In the genomic region with DNA sequence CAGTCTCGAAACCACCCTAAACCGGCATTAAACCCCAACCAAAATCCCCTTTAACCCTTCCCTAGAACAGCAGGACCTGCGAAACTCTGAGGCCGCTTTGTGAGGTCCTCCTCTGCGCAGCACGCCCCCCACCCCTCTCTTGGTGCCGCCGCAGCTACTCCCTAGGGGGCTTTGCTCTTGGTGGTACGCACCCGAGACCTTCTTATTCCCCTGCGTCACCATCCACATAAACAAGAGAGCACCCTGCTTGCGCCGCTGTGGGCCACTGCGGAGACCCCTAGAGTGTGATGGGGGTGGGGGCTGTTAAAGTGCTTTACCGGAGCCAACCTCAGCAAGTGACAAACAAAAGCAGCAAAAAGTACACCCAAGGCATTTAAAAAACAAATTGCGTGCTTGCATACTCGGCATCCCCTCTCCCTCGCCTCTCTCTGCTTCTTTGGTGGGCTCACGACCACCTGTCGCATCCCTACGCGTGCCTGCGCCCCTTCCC, we compare ENCODE assay signal across 8 cellular contexts. TPM values are rescaled to one million over a fixed set of nuclear protein-coding genes. Genes with fewer than 3 reads are reported as not detected.
A peak's percentile ranks its signal among the peaks of the same experiment; 100 is the strongest.
DNase-seq lines count a peak whose midpoint lies in the region; ATAC-seq, FAIRE-seq and TF ChIP-seq lines count a peak whose summit lies in the region.

No MANE protein-coding gene starts in this region.

- H4K5ac ChIP-seq in mesendoderm (ENCODE audit: low read length), result no peak overlapping the region

- H3K27me3 ChIP-seq in K562 (ENCODE audit: control insufficient read depth in 2 of 2, insufficient read depth in 2 of 2, low read length in 2 of 2) (peaks cover 0 to 21% of the 10 kb centered on the region in 2 experiments; a peak in 2 of 5 replicates), mesendoderm (ENCODE audit: insufficient read depth, low read length, poor library complexity) (peaks cover 24% of the 10 kb centered on the region), tibial nerve (peaks cover 0 to 64% of the 10 kb centered on the region in 2 donors)

- H3K4me3 ChIP-seq in K562 (no peak overlapping the region), mesendoderm (ENCODE audit: low read length) (peak overlapping the region; percentile 10), tibial nerve (peak overlapping the region; percentile 23 to 55 (median 48))

- H3K9me3 Mint-ChIP-seq in activated naive CD4-positive, alpha-beta T cell treated with anti-CD3 and anti-CD28 coated beads, Interleukin-2, amount 50 U/mL, for 24 hours, result no peaks in the 10 kb centered on the region

- H3K9me3 ChIP-seq in K562 (replicated peaks; ENCODE audit: control insufficient read depth, insufficient read depth, low read depth, low read length) (no peaks in the 10 kb centered on the region), tibial nerve (no peaks in the 10 kb centered on the region)

- H3K4me1 Mint-ChIP-seq in activated naive CD4-positive, alpha-beta T cell treated with anti-CD3 and anti-CD28 coated beads, Interleukin-2, amount 50 U/mL, for 24 hours, result peaks cover 37% of the 10 kb centered on the region

- ATAC-seq in K562 (no peak), HG03378 (IDR thresholded peaks at IDR 0.05; ENCODE audit: unreplicated experiment) (no peak)

- H3K9me1 ChIP-seq in K562 (ENCODE audit: control insufficient read depth, insufficient read depth, low read length), result no peaks in the 10 kb centered on the region

- in situ Hi-C loops in K562 (cut with MboI), result loop anchor here (10.0 kb wide), 1 partner anchor 367 kb away; no protein-coding TSS in a partner anchor

- no peak overlapping the region for H2AK5ac ChIP-seq in mesendoderm (ENCODE audit: low read length)

- no peak for FAIRE-seq in K562 (lab: Jason Lieb, UNC)

- POLR2A ChIA-PET in K562 (lab: Yijun Ruan, JAX), result interaction anchor here (0.5 to 0.6 kb wide), 2 partner anchors 35 to 199 kb away, joined by 3 read pairs; no protein-coding TSS in a partner anchor

- H3K9ac ChIP-seq in K562 (ENCODE audit: insufficient read depth in 1 of 2, low read depth in 2 of 2, low read length in 2 of 2) (no peak overlapping the region; a peak in 1 of 4 replicates), mesendoderm (ENCODE audit: low read length) (peak overlapping the region; percentile 49)

- no peak for DNase-seq in activated naive CD4-positive, alpha-beta T cell treated with anti-CD3 and anti-CD28 coated beads, Interleukin-2, amount 50 U/mL, for 16 hours
- no peak for DNase-seq in K562 (ENCODE audit: extremely low read depth in 1 of 4, low spot score in 3 of 4)
- DNase-seq in mesendoderm, result no peak
- no peak for DNase-seq in tibial nerve (ENCODE audit: low spot score in 2 of 2)
- no peak for DNase-seq in NOMO-1 (lab: John Stamatoyannopoulos, UW; ENCODE audit: unreplicated experiment in 2 of 2)
- DNase-seq in putamen (ENCODE audit: low spot score), result no peak

- peak overlapping the region; percentile 73 for H3K23ac ChIP-seq in mesendoderm (ENCODE audit: low read length)

- TF ChIP-seq CTCF in K562 (IDR thresholded peaks at IDR 0.05 in 2 of 3, conservative IDR thresholded peaks at IDR 0.05 in 1 of 3; ENCODE audit: insufficient read depth in 2 of 3, low read depth in 1 of 3, low read length in 3 of 3), result no peak
- TF ChIP-seq CTCF in tibial nerve (IDR thresholded peaks at IDR 0.05), result no peak

- H2BK15ac ChIP-seq in mesendoderm (replicated peaks; ENCODE audit: low read depth), result no peak overlapping the region

- H2BK5ac ChIP-seq in mesendoderm (ENCODE audit: low read length), result no peak overlapping the region

- no peak overlapping the region for H3K27ac ChIP-seq in K562 (ENCODE audit: extremely low read depth, low read depth, low read length)
- no peak overlapping the region for H3K27ac ChIP-seq in mesendoderm (ENCODE audit: low read depth, low read length)
- no peak overlapping the region for H3K27ac ChIP-seq in tibial nerve

- CTCF ChIA-PET in K562 (lab: Yijun Ruan, JAX; ENCODE audit: low intra/inter-chr PET ratio), result interaction anchor here (1.2 kb wide), 1 partner anchor 370 kb away, joined by 4 read pairs; no protein-coding TSS in a partner anchor

- TF ChIP-seq EP300 in K562 (IDR thresholded peaks at IDR 0.05; ENCODE audit: low read length) (no peak), tibial nerve (IDR thresholded peaks at IDR 0.05) (no peak)

- H3K27me3 Mint-ChIP-seq in activated naive CD4-positive, alpha-beta T cell treated with anti-CD3 and anti-CD28 coated beads, Interleukin-2, amount 50 U/mL, for 24 hours, result peaks cover 9% of the 10 kb centered on the region

- H2AFZ ChIP-seq in K562 (ENCODE audit: low read depth, low read length), result peak overlapping the region; percentile 66

- H3K4me2 ChIP-seq in K562 (ENCODE audit: insufficient read depth, low read length), result no peak overlapping the region
- H3K4me2 ChIP-seq in mesendoderm (ENCODE audit: low read length), result peak overlapping the region; percentile 86

- no peak for TF ChIP-seq POLR2A in K562 (conservative IDR thresholded peaks at IDR 0.05)
- no peak for TF ChIP-seq POLR2A in tibial nerve (IDR thresholded peaks at IDR 0.05)

- 27% methylated on average over 21 of the region's 23 CpGs for WGBS in K562 (ENCODE audit: insufficient coverage, low coverage, missing lambda C conversion rate)
- WGBS in mesendoderm (ENCODE audit: extremely low coverage, insufficient coverage, low lambda C conversion rate), result no CpG with 5 or more reads among the region's 23 CpGs
- WGBS in tibial nerve, 2 donors, result 40 to 42% methylated on average over 23 of the region's 23 CpGs

- H3K79me2 ChIP-seq in K562 (ENCODE audit: control insufficient read depth, insufficient read depth, low read length) (no peaks in the 10 kb centered on the region), mesendoderm (ENCODE audit: control insufficient read depth, insufficient read depth, low read length) (peaks cover 35% of the 10 kb centered on the region)

- H4K20me1 ChIP-seq in K562 (replicated peaks; ENCODE audit: control insufficient read depth, insufficient read depth, low read length), result no peaks in the 10 kb centered on the region

- no peak overlapping the region for H2BK120ac ChIP-seq in mesendoderm (ENCODE audit: low read depth, low read length)

- intact Hi-C loops in K562 (cut with micrococcal nuclease), result no loop called here

- H3K79me1 ChIP-seq in mesendoderm (ENCODE audit: low read length), result no peaks in the 10 kb centered on the region

- BruUV-seq in K562 (replicated peaks; lab: Mats Ljungman, UMichigan), result no TSS peak

- peaks cover 1% of the 10 kb centered on the region for H3K36me3 Mint-ChIP-seq in activated naive CD4-positive, alpha-beta T cell treated with anti-CD3 and anti-CD28 coated beads, Interleukin-2, amount 50 U/mL, for 24 hours

- TF ChIP-seq RAD21 in K562 (CRISPR knock-in tag; conservative IDR thresholded peaks at IDR 0.05 in 1 of 2, IDR thresholded peaks at IDR 0.05 in 1 of 2), result no peak

- H3K4me3 Mint-ChIP-seq in activated naive CD4-positive, alpha-beta T cell treated with anti-CD3 and anti-CD28 coated beads, Interleukin-2, amount 50 U/mL, for 24 hours, result peak overlapping the region; percentile 95

- H3K56ac ChIP-seq in mesendoderm (ENCODE audit: low read length), result peak overlapping the region; percentile 83

- no peak overlapping the region for H4K8ac ChIP-seq in mesendoderm (ENCODE audit: low read depth, low read length)

- H3K4ac ChIP-seq in mesendoderm (ENCODE audit: low read depth, low read length), result no peak overlapping the region

- H3K27ac Mint-ChIP-seq in activated naive CD4-positive, alpha-beta T cell treated with anti-CD3 and anti-CD28 coated beads, Interleukin-2, amount 50 U/mL, for 24 hours, result no peak overlapping the region

- H3K4me1 ChIP-seq in K562 (replicated peaks in 1 of 2; ENCODE audit: control insufficient read depth in 2 of 2, insufficient read depth in 2 of 2, low read length in 2 of 2) (peaks cover 0 to 39% of the 10 kb centered on the region in 2 experiments; a peak in 2 of 5 replicates), mesendoderm (ENCODE audit: control insufficient read depth, low read depth, low read length) (no peaks in the 10 kb centered on the region), tibial nerve (peaks cover 0 to 41% (median 3%) of the 10 kb centered on the region in 4 donors)

- no peaks in the 10 kb centered on the region for H3K36me3 ChIP-seq in K562 (ENCODE audit: control insufficient read depth, insufficient read depth, low read length)
- no peaks in the 10 kb centered on the region for H3K36me3 ChIP-seq in mesendoderm (ENCODE audit: control insufficient read depth, insufficient read depth, low read length)
- no peaks in the 10 kb centered on the region for H3K36me3 ChIP-seq in tibial nerve

- no peak overlapping the region for H3K18ac ChIP-seq in mesendoderm (ENCODE audit: low read length)

RNA-seq across cellular contexts. Expression of gene GNAS, which starts 0.5 kb away (rescaled TPM):
- total RNA-seq in K562 (2011; cell fraction: chromatin; rRNA removed; ENCODE audit: low replicate concordance), result 217 and 324 TPM in 2 replicates
- 221 and 239 TPM in 2 replicates for total RNA-seq in K562 (2011; cell fraction: nucleolus; rRNA removed)
- 270 and 367 TPM in 2 replicates for total RNA-seq in K562 (2011; cell fraction: nucleoplasm; rRNA removed)
- 266 and 294 TPM in 2 replicates for total RNA-seq in K562 (2014; rRNA removed)
- 212 and 224 TPM in 2 replicates for total RNA-seq in K562 (2014; rRNA removed; fragmentation: Illumina TruSeq; extraction: Trizol)
- total RNA-seq in K562 (2015; rRNA removed; fragmentation: Illumina TruSeq; extraction: Trizol), result 216 and 220 TPM in 2 replicates
- 422 and 439 TPM in 2 replicates for total RNA-seq in K562 (2021)
- polyA plus RNA-seq in K562 (2011; rRNA removed), result 321 and 329 TPM in 2 replicates
- polyA plus RNA-seq in K562 (2011; cell fraction: cytosol; rRNA removed), result 659 and 699 TPM in 2 replicates
- polyA plus RNA-seq in K562 (2011; cell fraction: nucleus; rRNA removed), result 480 and 564 TPM in 2 replicates
- 497 and 536 TPM in 2 replicates for polyA plus RNA-seq in K562 (2012)
- polyA plus RNA-seq in K562 (2014; fragmentation: Illumina TruSeq; extraction: Trizol), result 648 and 649 TPM in 2 replicates
- 100 to 1,000 TPM; 128 to 129 TPM for polyA plus RNA-seq in K562 (2014; fragmentation: Nextera tagmentation; extraction: Ambion mirVana)
- 343 and 398 TPM in 2 replicates for polyA plus RNA-seq in K562 (2014; rRNA removed)
- 360 and 482 TPM in 2 replicates for polyA minus RNA-seq in K562 (2011; rRNA and poly(A)+ RNA removed)
- 377 and 397 TPM in 2 replicates for polyA minus RNA-seq in K562 (2011; cell fraction: cytosol; rRNA and poly(A)+ RNA removed)
- 103 and 150 TPM in 2 replicates for polyA minus RNA-seq in K562 (2011; cell fraction: nucleus; rRNA and poly(A)+ RNA removed)
- 871 TPM for polyA plus RNA-seq in mesendoderm (2013, experiment 1 of 2)
- polyA plus RNA-seq in mesendoderm (2013, experiment 2 of 2), result 882 TPM
- 100 to 1,000 TPM; 484 to 621 (median 524) TPM for total RNA-seq in tibial nerve

RNA-seq across cellular contexts. Expression of gene GNAS-AS1, which starts 1.3 kb away (rescaled TPM):
- total RNA-seq in K562 (2011; cell fraction: chromatin; rRNA removed; ENCODE audit: low replicate concordance), result 0.42 and 1.3 TPM in 2 replicates
- total RNA-seq in K562 (2011; cell fraction: nucleolus; rRNA removed), result 0.50 and 0.79 TPM in 2 replicates
- 0.92 and 1.1 TPM in 2 replicates for total RNA-seq in K562 (2011; cell fraction: nucleoplasm; rRNA removed)
- total RNA-seq in K562 (2014; rRNA removed) (0.73 and 2.5 TPM in 2 replicates), K562 (2014; rRNA removed; fragmentation: Illumina TruSeq; extraction: Trizol) (0.25 and 0.45 TPM in 2 replicates), K562 (2015; rRNA removed; fragmentation: Illumina TruSeq; extraction: Trizol) (0.64 and 0.69 TPM in 2 replicates), K562 (2021) (1.2 and 1.3 TPM in 2 replicates), tibial nerve (under 1 TPM in 2 of 4 donors, not detected in 2; 0.42 to 0.59 TPM)
- polyA plus RNA-seq in K562 (2011; rRNA removed) (0.07 TPM in 2 replicates), K562 (2014; fragmentation: Illumina TruSeq; extraction: Trizol) (0.21 and 0.90 TPM in 2 replicates), K562 (2014; fragmentation: Nextera tagmentation; extraction: Ambion mirVana) (under 1 TPM; 0.04 to 0.14 TPM), K562 (2014; rRNA removed) (1.0 and 1.8 TPM in 2 replicates)
- polyA plus RNA-seq in K562 (2011; cell fraction: cytosol; rRNA removed), result not detected in 2 replicates
- polyA plus RNA-seq in K562 (2011; cell fraction: nucleus; rRNA removed), result 0.22 and 0.37 TPM in 2 replicates
- polyA plus RNA-seq in K562 (2012), result 0.91 and 1.0 TPM in 2 replicates
- polyA minus RNA-seq in K562 (2011; rRNA and poly(A)+ RNA removed), result not detected in 2 replicates
- polyA minus RNA-seq in K562 (2011; cell fraction: cytosol; rRNA and poly(A)+ RNA removed), result not detected in 2 replicates
- polyA minus RNA-seq in K562 (2011; cell fraction: nucleus; rRNA and poly(A)+ RNA removed), result not detected in 2 replicates
- polyA plus RNA-seq in mesendoderm (2013, experiment 1 of 2), result 1.6 TPM
- 1.6 TPM for polyA plus RNA-seq in mesendoderm (2013, experiment 2 of 2)
